9 cellular contexts compared by ENCODE assay signal in the genomic region with DNA sequence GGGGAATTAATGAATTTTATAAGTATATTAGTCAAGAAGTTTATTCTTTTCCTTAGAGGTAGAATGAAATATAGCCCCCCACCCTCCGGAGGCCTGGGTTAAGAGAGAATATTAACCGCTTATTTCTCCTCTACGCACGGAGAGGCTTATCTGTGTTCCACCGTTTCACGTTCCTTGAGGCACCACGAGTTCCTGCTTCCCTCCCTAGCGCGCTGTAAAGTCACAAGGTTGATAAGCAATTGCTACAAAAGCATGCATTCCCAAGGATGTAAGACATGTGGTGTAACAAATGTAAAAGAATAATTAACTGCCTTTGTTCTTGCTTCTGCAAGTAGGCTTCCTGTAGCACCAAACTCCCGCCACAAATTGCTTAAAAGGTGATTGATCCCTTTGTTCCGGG. TPM values are rescaled to one million over a fixed set of nuclear protein-coding genes. Genes with fewer than 3 reads are reported as not detected.
A peak's percentile ranks its signal among the peaks of the same experiment; 100 is the strongest.
DNase-seq lines count a peak whose midpoint lies in the region; ATAC-seq, FAIRE-seq and TF ChIP-seq lines count a peak whose summit lies in the region.
"Had no signal": no experiment of that assay in that cellular context is flagged by ENCODE, and none has a peak within 500 bp of the region (broad histone marks: within the 10 kb centered on the region; RNA-seq: fewer than 3 reads in every experiment).

No MANE protein-coding gene starts in this region.

- CTCF ChIA-PET in A549 (lab: Yijun Ruan, JAX), result no interaction called here

- H3K4me3 ChIP-seq in A549 (peak overlapping the region; percentile 73; the same call in 2 of the 3 replicates), HL-60 (replicated peaks; ENCODE audit: insufficient read depth, low read length) (0 out of 2 replicates have a peak overlapping the region, but pooled peaks have one; percentile 92), adipocyte (ENCODE audit: low read length) (peak overlapping the region; percentile 88), mucosa of stomach (ENCODE audit: low read length) (no peak overlapping the region)

- TF ChIP-seq POLR2A in A549 (IDR thresholded peaks at IDR 0.05; ENCODE audit: low read length), result no peak

- H3K27me3 ChIP-seq in HL-60 (ENCODE audit: insufficient read depth, poor library complexity, severe bottlenecking) (no peaks in the 10 kb centered on the region), adipocyte (replicated peaks; ENCODE audit: control insufficient read depth, insufficient read depth, low read length) (no peaks in the 10 kb centered on the region), mucosa of stomach (ENCODE audit: control insufficient read depth, insufficient read depth, low read length) (no peaks in the 10 kb centered on the region)
- H3K27me3 ChIP-seq: SJCRH30 had no signal

- DNase-seq in A549 (ENCODE audit: low read depth in 1 of 2, low spot score in 1 of 2), result no peak
- DNase-seq in HL-60 (ENCODE audit: low read depth in 1 of 2, low spot score in 1 of 2), result no peak
- no peak for DNase-seq in adipocyte (ENCODE audit: low read depth)
- no peak for DNase-seq in NCI-H748 treated with DMSO at 0.1 percent for 48 hours (lab: John Stamatoyannopoulos, UW)
- no peak for DNase-seq in DMS79 treated with DMSO at 0.1 percent for 48 hours (lab: John Stamatoyannopoulos, UW)
- DNase-seq: SJCRH30 had no signal

- H3K4me2 ChIP-seq in A549, result peak overlapping the region; percentile 85

- no peak for TF ChIP-seq RAD21 in A549 (conservative IDR thresholded peaks at IDR 0.05 in 1 of 2, IDR thresholded peaks at IDR 0.05 in 1 of 2)

- H3K9ac ChIP-seq in adipocyte (ENCODE audit: low read length), result peak overlapping the region; percentile 89
- H3K9ac ChIP-seq in mucosa of stomach (ENCODE audit: low read length), result peak overlapping the region; percentile 92

- WGBS in A549 (ENCODE audit: missing lambda C conversion rate), result 91% methylated on average over 11 of the region's 11 CpGs

- no peaks in the 10 kb centered on the region for H3K9me3 ChIP-seq in A549
- no peaks in the 10 kb centered on the region for H3K9me3 ChIP-seq in adipocyte (ENCODE audit: control insufficient read depth, low read length)
- no peaks in the 10 kb centered on the region for H3K9me3 ChIP-seq in mucosa of stomach (ENCODE audit: control insufficient read depth, low read length)
- H3K9me3 ChIP-seq: SJCRH30 had no signal

- H3K36me3 ChIP-seq in adipocyte (ENCODE audit: control insufficient read depth, insufficient read depth, low read length, severe bottlenecking) (peaks cover 32% of the 10 kb centered on the region), mucosa of stomach (ENCODE audit: control insufficient read depth, insufficient read depth, low read length) (no peaks in the 10 kb centered on the region)

- TF ChIP-seq EP300 in A549 (IDR thresholded peaks at IDR 0.05), result no peak

- ATAC-seq in A549 (no peak), HG02870 (IDR thresholded peaks at IDR 0.05; ENCODE audit: unreplicated experiment) (no peak), GM21576 (IDR thresholded peaks at IDR 0.05; ENCODE audit: unreplicated experiment) (no peak)

- FAIRE-seq in A549 (lab: Jason Lieb, UNC), result no peak

- H3K4me1 ChIP-seq in A549 (peaks cover 17% of the 10 kb centered on the region), adipocyte (ENCODE audit: control insufficient read depth, insufficient read depth, low read length) (peaks cover 33% of the 10 kb centered on the region), mucosa of stomach (ENCODE audit: control insufficient read depth, insufficient read depth, low read length) (peaks cover 25% of the 10 kb centered on the region)

- POLR2A ChIA-PET in A549 (lab: Yijun Ruan, JAX), result no interaction called here

- H3K27ac ChIP-seq in A549 (no peak overlapping the region), HL-60 (replicated peaks) (peak overlapping the region; percentile 83)

- TF ChIP-seq CTCF in A549 (IDR thresholded peaks at IDR 0.05), result no peak
- no peak for TF ChIP-seq CTCF in HL-60 (IDR thresholded peaks at IDR 0.05; ENCODE audit: insufficient read depth, low read length)

TF ChIP-seq in A549, 52 proteins besides CTCF, POLR2A, EP300 and RAD21:
- TF ChIP-seq TP53 (CRISPR knock-in tag; IDR thresholded peaks at IDR 0.05), result no peak

RNA-seq across cellular contexts. Expression of a gene that starts 1.5 kb away (rescaled TPM):
- polyA plus RNA-seq in A549 (2011; rRNA removed) (10.9 and 13.2 TPM in 2 replicates), A549 (2017; fragmentation: RNase III; extraction: RNeasy Plus Mini Kit Qiagen cat#74134 plus additional on column Dnase treatment) (9.1 to 11.0 TPM (median 10.9 TPM) in 3 replicates)
- polyA plus RNA-seq in A549 (2012; cell fraction: cytosol; rRNA removed), result 5.0 and 5.2 TPM in 2 replicates
- polyA plus RNA-seq in A549 (2012; cell fraction: nucleus; rRNA removed), result 3.0 and 4.4 TPM in 2 replicates
- 7.1 and 8.5 TPM in 2 replicates for polyA minus RNA-seq in A549 (2011; rRNA and poly(A)+ RNA removed)

RNA-seq across cellular contexts. Expression of a gene that starts 35.1 kb away (rescaled TPM):
- polyA plus RNA-seq in A549 (2011; rRNA removed) (41.1 and 42.3 TPM in 2 replicates), A549 (2017; fragmentation: RNase III; extraction: RNeasy Plus Mini Kit Qiagen cat#74134 plus additional on column Dnase treatment) (24.7 to 28.7 TPM (median 25.2 TPM) in 3 replicates)
- 15.7 and 17.1 TPM in 2 replicates for polyA plus RNA-seq in A549 (2012; cell fraction: cytosol; rRNA removed)
- 33.1 and 54.1 TPM in 2 replicates for polyA plus RNA-seq in A549 (2012; cell fraction: nucleus; rRNA removed)
- polyA minus RNA-seq in A549 (2011; rRNA and poly(A)+ RNA removed), result 32.9 and 37.8 TPM in 2 replicates
